14 cellular contexts compared by ENCODE assay signal in genomic region chr6:150492941-150493340, GRCh38.
A peak's percentile ranks its signal among the peaks of the same experiment; 100 is the strongest.
DNase-seq lines count a peak whose midpoint lies in the region; ATAC-seq and TF ChIP-seq lines count a peak whose summit lies in the region.
"Had no signal": no experiment of that assay in that cellular context is flagged by ENCODE, and none has a peak within 500 bp of the region (broad histone marks: within the 10 kb centered on the region; RNA-seq: fewer than 3 reads in every experiment).

No MANE protein-coding gene starts in this region.

- no peak overlapping the region for H3K4me3 Mint-ChIP-seq in T-helper 17 cell
- H3K4me3 Mint-ChIP-seq: CD8-positive, alpha-beta T cell; nephron progenitor cell had no signal

- H3K27me3 ChIP-seq in neuronal stem cell (ENCODE audit: control insufficient read depth in 3 of 3, insufficient read depth in 3 of 3, low read depth in 1 of 3, low read length in 3 of 3): no peaks in the 10 kb centered on the region

- peaks cover 8% of the 10 kb centered on the region for H3K4me1 Mint-ChIP-seq in T-helper 17 cell
- H3K4me1 Mint-ChIP-seq: nephron progenitor cell had no signal

- no peak overlapping the region for H3K23ac ChIP-seq in neuronal stem cell (ENCODE audit: low read depth, low read length, poor library complexity)

- H3K27ac Mint-ChIP-seq in T-helper 17 cell: peak overlapping the region; percentile 5
- H3K27ac Mint-ChIP-seq: CD8-positive, alpha-beta T cell; nephron progenitor cell had no signal

- H2BK15ac ChIP-seq in neuronal stem cell (ENCODE audit: low read length): no peak overlapping the region

- peaks cover 5% of the 10 kb centered on the region for H3K27me3 Mint-ChIP-seq in T-helper 17 cell

- no peak overlapping the region for H2BK12ac ChIP-seq in neuronal stem cell (ENCODE audit: low read length)

- H2AK5ac ChIP-seq in neuronal stem cell (ENCODE audit: low read depth, low read length): peak overlapping the region; percentile 26

- TF ChIP-seq CTCF in epithelial cell of proximal tubule (conservative IDR thresholded peaks at IDR 0.05; ENCODE audit: low read depth, low read length): no peak

- H3K4me2 ChIP-seq in neuronal stem cell (ENCODE audit: insufficient read depth, low read length, poor library complexity, severe bottlenecking): no peak overlapping the region

- H2BK5ac ChIP-seq in neuronal stem cell (ENCODE audit: low read length): no peak overlapping the region

- H3K27ac ChIP-seq in neuronal stem cell (replicated peaks; ENCODE audit: low read length): no peak overlapping the region

- H3K14ac ChIP-seq in neuronal stem cell (ENCODE audit: low read length): no peak overlapping the region

- H3K79me1 ChIP-seq in neuronal stem cell (ENCODE audit: low read depth, low read length): no peaks in the 10 kb centered on the region

- H3K9me3 ChIP-seq in T-helper 17 cell (ENCODE audit: control insufficient read depth, low read length, poor library complexity, severe bottlenecking) (no peaks in the 10 kb centered on the region), neuronal stem cell (replicated peaks in 1 of 2; ENCODE audit: control insufficient read depth in 2 of 2, insufficient read depth in 1 of 2, low read depth in 1 of 2, low read length in 2 of 2) (peaks cover 0 to 2% of the 10 kb centered on the region in 2 donors)

- H3K4ac ChIP-seq in neuronal stem cell (ENCODE audit: low read length): no peak overlapping the region

- H3K36me3 ChIP-seq in neuronal stem cell (replicated peaks in 1 of 2; ENCODE audit: control insufficient read depth in 2 of 2, insufficient read depth in 2 of 2, low read length in 2 of 2): no peaks in the 10 kb centered on the region

- no peak for ATAC-seq in T-helper 17 cell
- no peak for ATAC-seq in HG03280 (IDR thresholded peaks at IDR 0.05; ENCODE audit: unreplicated experiment)
- ATAC-seq in GM18861 (IDR thresholded peaks at IDR 0.05; ENCODE audit: unreplicated experiment): no peak
- ATAC-seq: CD8-positive, alpha-beta T cell; left colon had no signal

- H2BK120ac ChIP-seq in neuronal stem cell (ENCODE audit: low read depth, low read length): no peak overlapping the region

- DNase-seq in HS-5 (ENCODE audit: low read depth) (peak; percentile 38), T-helper 17 cell (no peak), epithelial cell of proximal tubule (ENCODE audit: low read depth) (peak; percentile 86), neuronal stem cell (ENCODE audit: low spot score) (no peak), hypothalamus (lab: John Stamatoyannopoulos, UW) (no peak), NCI-H1417 treated with DMSO at 0.1 percent for 48 hours (lab: John Stamatoyannopoulos, UW) (no peak)
- DNase-seq: CD8-positive, alpha-beta T cell; GDM1; KBM-7; left colon; NCI-H526; nephron progenitor cell had no signal

- H3K4me3 ChIP-seq in epithelial cell of proximal tubule (ENCODE audit: low read depth, low read length): peak overlapping the region; percentile 35
- H3K4me3 ChIP-seq in neuronal stem cell (ENCODE audit: low read length in 2 of 2): no peak overlapping the region

- H2AFZ ChIP-seq in neuronal stem cell (ENCODE audit: low read length): peak overlapping the region; percentile 10

- H3K36me3 Mint-ChIP-seq in T-helper 17 cell (ENCODE audit: low read depth): no peaks in the 10 kb centered on the region
- H3K36me3 Mint-ChIP-seq: CD8-positive, alpha-beta T cell had no signal

- no peak overlapping the region for H3K9ac ChIP-seq in neuronal stem cell (ENCODE audit: low read depth, low read length, poor library complexity)

- H3K18ac ChIP-seq in neuronal stem cell (ENCODE audit: low read length): no peak overlapping the region

- no peaks in the 10 kb centered on the region for H3K4me1 ChIP-seq in neuronal stem cell (ENCODE audit: control insufficient read depth in 2 of 2, insufficient read depth in 1 of 2, low read depth in 1 of 2, low read length in 2 of 2)

- no peak overlapping the region for H4K91ac ChIP-seq in neuronal stem cell (ENCODE audit: low read depth, low read length, poor library complexity)

- H4K8ac ChIP-seq in neuronal stem cell (ENCODE audit: low read depth, low read length): no peak overlapping the region

- WGBS in neuronal stem cell (ENCODE audit: extremely low coverage in 2 of 2, insufficient read length in 2 of 2, insufficient replicate concordance in 1 of 2), 2 donors: no CpG with 5 or more reads among the region's 7 CpGs

Comparison
In these comparisons a context has a peak if more than half of its experiments do, and no peak if none do; other contexts are left out.
1. DNase-seq: peak in HS-5 (single experiment) and epithelial cell of proximal tubule (single experiment); none in T-helper 17 cell (0 of 3), neuronal stem cell (single experiment), hypothalamus (0 of 51) and NCI-H1417 treated with DMSO at 0.1 percent for 48 hours (single experiment).